In the genomic region with DNA sequence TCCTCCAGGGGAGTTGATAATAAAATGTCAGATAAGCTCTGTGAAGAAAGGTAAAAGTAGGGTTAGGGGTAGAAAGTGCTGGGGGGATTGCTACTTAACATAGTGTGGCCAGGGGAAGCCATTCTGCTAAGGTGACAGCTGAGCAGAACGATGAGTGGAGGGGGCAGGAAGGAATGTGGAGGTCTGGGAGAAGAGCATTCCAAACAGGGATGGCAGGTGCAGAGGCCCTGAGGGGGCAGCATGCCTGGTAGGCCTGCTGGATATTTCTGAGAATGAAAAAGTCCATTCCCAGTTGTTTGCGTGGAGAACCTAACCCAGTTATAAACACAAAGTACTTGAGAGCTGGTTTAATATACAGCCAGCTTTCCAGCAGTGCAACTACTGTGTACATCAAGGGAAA, we compare ENCODE assay signal across 22 cellular contexts. TPM values are rescaled to one million over a fixed set of nuclear protein-coding genes. Genes with fewer than 3 reads are reported as not detected.
"Had no signal": no experiment of that assay in that cellular context is flagged by ENCODE, and none has a peak within 500 bp of the region (broad histone marks: within the 10 kb centered on the region; RNA-seq: fewer than 3 reads in every experiment).

No MANE protein-coding gene starts in this region.

- H3K9me3 Mint-ChIP-seq: activated CD4-positive, alpha-beta T cell treated with anti-CD3 and anti-CD28 coated beads, Interleukin-2, amount 10 ng/mL, durations not matched to agents 7 days and 5 days; natural killer cell treated with Interleukin-12 subunit alpha and Interleukin-12 subunit beta and Interleukin-15 and Interleukin-18, amount 100 ng/mL, for 72 hours; T-helper 1 cell treated with Interleukin-12 subunit alpha and Interleukin-12 subunit beta and Interleukin-4 antibody, amounts not matched to agents 30 μg/mL and 1 μg/mL, for 36 hours had no signal

- H3K4me3 ChIP-seq: esophagus squamous epithelium, heart right ventricle, tibial nerve, vagina had no signal

- H3K9me3 ChIP-seq: esophagus squamous epithelium, vagina had no signal

- H3K36me3 Mint-ChIP-seq: natural killer cell treated with Interleukin-12 subunit alpha and Interleukin-12 subunit beta and Interleukin-15 and Interleukin-18, amount 100 ng/mL, for 72 hours had no signal

- DNase-seq: activated CD4-positive, alpha-beta T cell treated with anti-CD3 and anti-CD28 coated beads, Interleukin-2, amount 10 ng/mL, durations not matched to agents 7 days and 5 days; activated CD8-positive, alpha-beta T cell treated with anti-CD3 and anti-CD28 coated beads, Interleukin-2, amount 10 ng/mL, durations not matched to agents 7 days and 5 days; activated gamma-delta T cell treated with Interleukin-2 at 50 U/mL for 16 hours; effector memory CD4-positive, alpha-beta T cell; esophagus squamous epithelium; heart right ventricle; immature natural killer cell; stimulated activated CD4-positive, alpha-beta T cell treated with anti-CD3 and anti-CD28 coated beads, Interleukin-2, amount 100 ng/mL, for 24 hours; stimulated activated naive CD4-positive, alpha-beta T cell treated with Interleukin-2 at 50 U/mL for 16 hours; substantia nigra had no signal

- H3K27ac ChIP-seq: esophagus squamous epithelium, tibial nerve, vagina had no signal

- H3K27ac Mint-ChIP-seq: activated CD4-positive, alpha-beta T cell treated with anti-CD3 and anti-CD28 coated beads, Interleukin-2, amount 10 ng/mL, durations not matched to agents 7 days and 5 days; activated CD8-positive, alpha-beta T cell treated with anti-CD3 and anti-CD28 coated beads, Interleukin-2, amount 10 ng/mL, durations not matched to agents 7 days and 5 days; memory B cell; natural killer cell treated with Interleukin-12 subunit alpha and Interleukin-12 subunit beta and Interleukin-15 and Interleukin-18, amount 100 ng/mL, for 72 hours; T-helper 1 cell treated with Interleukin-12 subunit alpha and Interleukin-12 subunit beta and Interleukin-4 antibody, amounts not matched to agents 30 μg/mL and 1 μg/mL, for 36 hours had no signal

- H3K4me3 Mint-ChIP-seq: activated CD4-positive, alpha-beta T cell treated with anti-CD3 and anti-CD28 coated beads, Interleukin-2, amount 10 ng/mL, durations not matched to agents 7 days and 5 days; activated CD8-positive, alpha-beta T cell treated with anti-CD3 and anti-CD28 coated beads, Interleukin-2, amount 10 ng/mL, durations not matched to agents 7 days and 5 days; immature natural killer cell; memory B cell; natural killer cell treated with Interleukin-12 subunit alpha and Interleukin-12 subunit beta and Interleukin-15 and Interleukin-18, amount 100 ng/mL, for 72 hours; T-helper 1 cell treated with Interleukin-12 subunit alpha and Interleukin-12 subunit beta and Interleukin-4 antibody, amounts not matched to agents 30 μg/mL and 1 μg/mL, for 36 hours had no signal

- H3K27me3 ChIP-seq: vagina had no signal

- H3K4me1 ChIP-seq: tibial nerve, vagina had no signal

RNA-seq across cellular contexts. Expression of gene GFRA4, which starts 9.3 kb away (rescaled TPM):
- total RNA-seq: activated CD4-positive, alpha-beta T cell treated with anti-CD3 and anti-CD28 coated beads, Interleukin-2, amount 10 ng/mL, durations not matched to agents 7 days and 5 days; activated CD8-positive, alpha-beta T cell treated with anti-CD3 and anti-CD28 coated beads, Interleukin-2, amount 10 ng/mL, durations not matched to agents 7 days and 5 days; activated naive CD4-positive, alpha-beta T cell treated with anti-CD3 and anti-CD28 coated beads, Interleukin-2, amount 50 U/mL, for 72 hours; cerebellum; esophagus squamous epithelium; heart right ventricle; liver; mucosa of gallbladder; natural killer cell treated with Interleukin-12 subunit alpha and Interleukin-12 subunit beta and Interleukin-15 and Interleukin-18, amount 100 ng/mL, for 72 hours; omental fat pad; posterior vena cava; skeletal muscle tissue; tibial nerve; vagina had no signal
- polyA plus RNA-seq: heart right ventricle, immature natural killer cell, liver had no signal

RNA-seq across cellular contexts. Expression of gene ADAM33, which starts 27.9 kb away (rescaled TPM):
- total RNA-seq: activated CD4-positive, alpha-beta T cell treated with anti-CD3 and anti-CD28 coated beads, Interleukin-2, amount 10 ng/mL, durations not matched to agents 7 days and 5 days; activated CD8-positive, alpha-beta T cell treated with anti-CD3 and anti-CD28 coated beads, Interleukin-2, amount 10 ng/mL, durations not matched to agents 7 days and 5 days; activated naive CD4-positive, alpha-beta T cell treated with anti-CD3 and anti-CD28 coated beads, Interleukin-2, amount 50 U/mL, for 72 hours; natural killer cell treated with Interleukin-12 subunit alpha and Interleukin-12 subunit beta and Interleukin-15 and Interleukin-18, amount 100 ng/mL, for 72 hours had no signal
- polyA plus RNA-seq: immature natural killer cell had no signal

RNA-seq across cellular contexts. Expression of gene SIGLEC1, which starts 58.5 kb away (rescaled TPM):
- total RNA-seq: activated CD4-positive, alpha-beta T cell treated with anti-CD3 and anti-CD28 coated beads, Interleukin-2, amount 10 ng/mL, durations not matched to agents 7 days and 5 days; activated CD8-positive, alpha-beta T cell treated with anti-CD3 and anti-CD28 coated beads, Interleukin-2, amount 10 ng/mL, durations not matched to agents 7 days and 5 days had no signal
